1 cellular context compared by ENCODE assay signal in the genomic region with DNA sequence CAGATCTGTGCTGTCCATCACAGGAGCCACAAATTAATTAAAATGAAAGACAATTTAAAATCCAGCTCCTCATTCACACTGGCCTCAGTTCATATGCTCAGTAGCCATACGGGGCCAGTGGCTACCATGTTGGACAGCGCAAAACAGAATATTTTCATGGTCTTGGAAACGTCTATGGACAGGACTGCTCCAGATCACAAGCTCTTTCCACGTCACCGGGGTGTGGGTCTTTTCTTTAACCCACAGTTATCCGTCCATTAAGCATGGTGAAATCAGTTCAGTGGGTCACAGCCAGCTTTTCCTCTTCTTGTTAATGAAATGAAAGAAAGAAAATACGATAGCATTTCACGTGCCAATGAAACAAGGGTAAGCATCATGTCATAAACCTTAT.
TF ChIP-seq lines count a peak whose summit lies in the region.

No MANE protein-coding gene starts in this region.

TF ChIP-seq in H1, 55 proteins besides CTCF, POLR2A, EP300 and RAD21:
- no peak for TF ChIP-seq KDM4A (IDR thresholded peaks at IDR 0.05; ENCODE audit: low read depth, low read length, severe bottlenecking)
- TF ChIP-seq CHD2 (IDR thresholded peaks at IDR 0.05; ENCODE audit: low read length) = no peak
- no peak for TF ChIP-seq POLR2AphosphoS5 (IDR thresholded peaks at IDR 0.05; ENCODE audit: low read depth, low read length)
- TF ChIP-seq, protein P1, sequence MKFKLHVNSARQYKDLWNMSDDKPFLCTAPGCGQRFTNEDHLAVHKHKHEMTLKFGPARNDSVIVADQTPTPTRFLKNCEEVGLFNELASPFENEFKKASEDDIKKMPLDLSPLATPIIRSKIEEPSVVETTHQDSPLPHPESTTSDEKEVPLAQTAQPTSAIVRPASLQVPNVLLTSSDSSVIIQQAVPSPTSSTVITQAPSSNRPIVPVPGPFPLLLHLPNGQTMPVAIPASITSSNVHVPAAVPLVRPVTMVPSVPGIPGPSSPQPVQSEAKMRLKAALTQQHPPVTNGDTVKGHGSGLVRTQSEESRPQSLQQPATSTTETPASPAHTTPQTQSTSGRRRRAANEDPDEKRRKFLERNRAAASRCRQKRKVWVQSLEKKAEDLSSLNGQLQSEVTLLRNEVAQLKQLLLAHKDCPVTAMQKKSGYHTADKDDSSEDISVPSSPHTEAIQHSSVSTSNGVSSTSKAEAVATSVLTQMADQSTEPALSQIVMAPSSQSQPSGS (IDR thresholded peaks at IDR 0.05; ENCODE audit: low read length) = no peak
- no peak for TF ChIP-seq EGR1 (IDR thresholded peaks at IDR 0.05; ENCODE audit: borderline replicate concordance, low read depth, low read length)
- no peak for TF ChIP-seq HDAC2 (IDR thresholded peaks at IDR 0.05; ENCODE audit: borderline replicate concordance in 1 of 2, low read depth in 2 of 2, low read length in 2 of 2)
- no peak for TF ChIP-seq ASH2L (IDR thresholded peaks at IDR 0.05; ENCODE audit: low read length)
- TF ChIP-seq SIN3A (conservative IDR thresholded peaks at IDR 0.05 in 1 of 2, IDR thresholded peaks at IDR 0.05 in 1 of 2; ENCODE audit: low read depth in 1 of 2, low read length in 2 of 2) = no peak
- TF ChIP-seq NANOG (IDR thresholded peaks at IDR 0.05; ENCODE audit: insufficient read depth, low read depth, low read length, poor library complexity, severe bottlenecking) = no peak
- TF ChIP-seq, protein P2, sequence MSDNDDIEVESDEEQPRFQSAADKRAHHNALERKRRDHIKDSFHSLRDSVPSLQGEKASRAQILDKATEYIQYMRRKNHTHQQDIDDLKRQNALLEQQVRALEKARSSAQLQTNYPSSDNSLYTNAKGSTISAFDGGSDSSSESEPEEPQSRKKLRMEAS (IDR thresholded peaks at IDR 0.05) = no peak
- no peak for TF ChIP-seq TEAD4 (IDR thresholded peaks at IDR 0.05; ENCODE audit: low read depth, low read length)
- TF ChIP-seq CBX8 (IDR thresholded peaks at IDR 0.05; ENCODE audit: borderline replicate concordance, low read depth, low read length) = no peak
- TF ChIP-seq MAFK (IDR thresholded peaks at IDR 0.05; ENCODE audit: low read depth, low read length) = no peak
- TF ChIP-seq TAF7 (optimal IDR thresholded peaks at IDR 0.05; ENCODE audit: borderline replicate concordance, low read depth, low read length) = no peak
